Comparison of ENCODE assay signal across 1 cellular context in the genomic region with DNA sequence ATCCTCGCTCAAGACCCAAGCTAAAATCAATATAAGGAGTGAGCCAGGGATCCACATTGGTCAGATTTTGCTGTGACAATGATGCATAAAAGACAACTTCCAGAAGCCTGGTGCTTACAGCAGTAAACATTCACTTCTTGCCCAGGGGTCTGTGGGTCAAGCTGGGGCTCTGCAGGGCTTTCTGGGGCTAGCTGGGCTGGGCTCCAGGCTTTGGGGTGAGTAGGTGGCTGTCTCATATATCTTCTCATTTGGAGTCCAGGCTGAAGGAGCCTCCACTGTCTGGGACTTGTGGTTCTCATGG.
TF ChIP-seq lines count a peak whose summit lies in the region.

No MANE protein-coding gene starts in this region.

TF ChIP-seq in GM23338, 12 proteins besides CTCF, POLR2A, EP300 and RAD21 (continued from another document):
- TF ChIP-seq, protein P1, sequence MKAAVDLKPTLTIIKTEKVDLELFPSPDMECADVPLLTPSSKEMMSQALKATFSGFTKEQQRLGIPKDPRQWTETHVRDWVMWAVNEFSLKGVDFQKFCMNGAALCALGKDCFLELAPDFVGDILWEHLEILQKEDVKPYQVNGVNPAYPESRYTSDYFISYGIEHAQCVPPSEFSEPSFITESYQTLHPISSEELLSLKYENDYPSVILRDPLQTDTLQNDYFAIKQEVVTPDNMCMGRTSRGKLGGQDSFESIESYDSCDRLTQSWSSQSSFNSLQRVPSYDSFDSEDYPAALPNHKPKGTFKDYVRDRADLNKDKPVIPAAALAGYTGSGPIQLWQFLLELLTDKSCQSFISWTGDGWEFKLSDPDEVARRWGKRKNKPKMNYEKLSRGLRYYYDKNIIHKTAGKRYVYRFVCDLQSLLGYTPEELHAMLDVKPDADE (IDR thresholded peaks at IDR 0.05): no peak
- TF ChIP-seq JUNB (IDR thresholded peaks at IDR 0.05; ENCODE audit: unreplicated experiment) (no peak), POLR2AphosphoS5 (IDR thresholded peaks at IDR 0.05; ENCODE audit: low read depth) (no peak), EZH2 (IDR thresholded peaks at IDR 0.05; ENCODE audit: low read depth, unreplicated experiment) (no peak)
- TF ChIP-seq, protein P2, sequence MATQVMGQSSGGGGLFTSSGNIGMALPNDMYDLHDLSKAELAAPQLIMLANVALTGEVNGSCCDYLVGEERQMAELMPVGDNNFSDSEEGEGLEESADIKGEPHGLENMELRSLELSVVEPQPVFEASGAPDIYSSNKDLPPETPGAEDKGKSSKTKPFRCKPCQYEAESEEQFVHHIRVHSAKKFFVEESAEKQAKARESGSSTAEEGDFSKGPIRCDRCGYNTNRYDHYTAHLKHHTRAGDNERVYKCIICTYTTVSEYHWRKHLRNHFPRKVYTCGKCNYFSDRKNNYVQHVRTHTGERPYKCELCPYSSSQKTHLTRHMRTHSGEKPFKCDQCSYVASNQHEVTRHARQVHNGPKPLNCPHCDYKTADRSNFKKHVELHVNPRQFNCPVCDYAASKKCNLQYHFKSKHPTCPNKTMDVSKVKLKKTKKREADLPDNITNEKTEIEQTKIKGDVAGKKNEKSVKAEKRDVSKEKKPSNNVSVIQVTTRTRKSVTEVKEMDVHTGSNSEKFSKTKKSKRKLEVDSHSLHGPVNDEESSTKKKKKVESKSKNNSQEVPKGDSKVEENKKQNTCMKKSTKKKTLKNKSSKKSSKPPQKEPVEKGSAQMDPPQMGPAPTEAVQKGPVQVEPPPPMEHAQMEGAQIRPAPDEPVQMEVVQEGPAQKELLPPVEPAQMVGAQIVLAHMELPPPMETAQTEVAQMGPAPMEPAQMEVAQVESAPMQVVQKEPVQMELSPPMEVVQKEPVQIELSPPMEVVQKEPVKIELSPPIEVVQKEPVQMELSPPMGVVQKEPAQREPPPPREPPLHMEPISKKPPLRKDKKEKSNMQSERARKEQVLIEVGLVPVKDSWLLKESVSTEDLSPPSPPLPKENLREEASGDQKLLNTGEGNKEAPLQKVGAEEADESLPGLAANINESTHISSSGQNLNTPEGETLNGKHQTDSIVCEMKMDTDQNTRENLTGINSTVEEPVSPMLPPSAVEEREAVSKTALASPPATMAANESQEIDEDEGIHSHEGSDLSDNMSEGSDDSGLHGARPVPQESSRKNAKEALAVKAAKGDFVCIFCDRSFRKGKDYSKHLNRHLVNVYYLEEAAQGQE (IDR thresholded peaks at IDR 0.05; ENCODE audit: unreplicated experiment): no peak
TF ChIP-seq in GM23338: peak in this region for 0.
